12 cellular contexts compared by ENCODE assay signal in the genomic region with DNA sequence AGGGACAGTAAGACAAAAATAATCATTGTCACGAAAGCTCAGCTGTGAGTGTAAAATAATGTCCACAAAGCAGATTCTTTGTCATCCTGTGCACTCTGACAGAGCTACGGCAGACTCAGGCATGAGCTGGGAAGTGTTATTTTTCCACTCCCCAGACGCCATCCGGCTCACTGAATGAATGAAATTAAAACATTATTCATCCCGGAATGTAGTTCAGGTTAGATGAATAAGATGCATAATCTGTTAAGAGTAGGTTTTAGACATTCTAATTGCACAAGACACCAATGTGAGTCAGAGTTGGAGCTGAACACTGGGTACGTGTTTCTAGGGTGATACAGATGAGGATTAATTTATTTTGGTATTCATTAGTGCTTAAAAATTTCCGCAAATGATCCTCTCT.
DNase-seq lines count a peak whose midpoint lies in the region; ATAC-seq and TF ChIP-seq lines count a peak whose summit lies in the region.
"Had no signal": no experiment of that assay in that cellular context is flagged by ENCODE, and none has a peak within 500 bp of the region (broad histone marks: within the 10 kb centered on the region; RNA-seq: fewer than 3 reads in every experiment).

No MANE protein-coding gene starts in this region.

- ATAC-seq in foreskin keratinocyte (peak; percentile 93), GM23338 (no peak)
- ATAC-seq: activated CD8-positive, alpha-beta T cell treated with anti-CD3 and anti-CD28 coated beads for 36 hours; lower lobe of right lung had no signal

- no peaks in the 10 kb centered on the region for H3K36me3 Mint-ChIP-seq in Calu3 (ENCODE audit: insufficient read depth, unreplicated experiment)
- peaks cover 1% of the 10 kb centered on the region; the same call in 1 of the 3 replicates for H3K36me3 Mint-ChIP-seq in GM23338 (ENCODE audit: low read depth)

- no peak overlapping the region for H2AFZ ChIP-seq in GM23338

- CTCF ChIA-PET in Calu3 (lab: Charles Lee), result no interaction called here

- H4K20me1 ChIP-seq in GM23338 (replicated peaks; ENCODE audit: insufficient read depth), result no peaks in the 10 kb centered on the region

- in situ Hi-C loops in ACHN (cut with HindIII; ENCODE audit: low pct_ligation_motif_present, low pct_unique_long_range_greater_than_20kb, low sequenced_read_pairs), result no loop called here

- peaks cover 9% of the 10 kb centered on the region for H3K27me3 ChIP-seq in adipocyte (replicated peaks; ENCODE audit: control insufficient read depth, insufficient read depth, low read length)
- peaks cover 6% of the 10 kb centered on the region for H3K27me3 ChIP-seq in foreskin keratinocyte
- no peaks in the 10 kb centered on the region for H3K27me3 ChIP-seq in GM23338 (ENCODE audit: insufficient read depth)

- DNase-seq in HPDE6-E6E7 (ENCODE audit: extremely low spot score) (peak; percentile 77), adipocyte (ENCODE audit: low read depth) (peak; percentile 30), foreskin keratinocyte (peak; percentile 80 to 87), stromal cell of bone marrow (ENCODE audit: low read depth) (peak; percentile 65), Calu3 (no peak), GM23338 (ENCODE audit: low spot score) (no peak), ACHN (no peak)
- DNase-seq: activated CD8-positive, alpha-beta T cell treated with anti-CD3 and anti-CD28 coated beads for 36 hours; lower lobe of right lung; NCI-H2227 treated with DMSO at 0.1 percent for 48 hours; T1000 had no signal

- H3F3A ChIP-seq in GM23338 (replicated peaks; ENCODE audit: low read depth), result no peaks in the 10 kb centered on the region

- no TSS peak for BruUV-seq in Calu3 (replicated peaks; lab: Mats Ljungman, UMichigan)

- no peak overlapping the region for H3K4me2 ChIP-seq in GM23338

- H3K27ac Mint-ChIP-seq in Calu3 (ENCODE audit: unreplicated experiment), result no peak overlapping the region
- no peak overlapping the region for H3K27ac Mint-ChIP-seq in GM23338
- H3K27ac Mint-ChIP-seq: activated CD8-positive, alpha-beta T cell treated with anti-CD3 and anti-CD28 coated beads for 36 hours had no signal

- H3K4me1 Mint-ChIP-seq in Calu3 (ENCODE audit: low read depth, unreplicated experiment) (no peaks in the 10 kb centered on the region), GM23338 (no peaks in the 10 kb centered on the region)
- H3K4me1 Mint-ChIP-seq: central memory CD8-positive, alpha-beta T cell had no signal

- H3K27me3 Mint-ChIP-seq in Calu3 (ENCODE audit: unreplicated experiment), result peaks cover 14% of the 10 kb centered on the region
- H3K27me3 Mint-ChIP-seq in GM23338 (ENCODE audit: insufficient read depth, low read depth, poor library complexity), result peaks cover 3% of the 10 kb centered on the region

- no peak overlapping the region for H3K27ac ChIP-seq in foreskin keratinocyte
- no peak overlapping the region for H3K27ac ChIP-seq in GM23338 (ENCODE audit: low read depth)
- H3K27ac ChIP-seq: lower lobe of right lung had no signal

- no peaks in the 10 kb centered on the region for H3K9me3 Mint-ChIP-seq in Calu3 (ENCODE audit: low read depth, unreplicated experiment)
- H3K9me3 Mint-ChIP-seq in GM23338, result no peaks in the 10 kb centered on the region
- H3K9me3 Mint-ChIP-seq: activated CD8-positive, alpha-beta T cell treated with anti-CD3 and anti-CD28 coated beads for 36 hours; central memory CD8-positive, alpha-beta T cell had no signal

- H3K4me3 Mint-ChIP-seq in Calu3 (ENCODE audit: low read depth, unreplicated experiment), result no peak overlapping the region
- H3K4me3 Mint-ChIP-seq in GM23338, result no peak overlapping the region
- H3K4me3 Mint-ChIP-seq: activated CD8-positive, alpha-beta T cell treated with anti-CD3 and anti-CD28 coated beads for 36 hours; central memory CD8-positive, alpha-beta T cell had no signal

- H3K4me1 ChIP-seq in adipocyte (ENCODE audit: control insufficient read depth, insufficient read depth, low read length) (peaks cover 7% of the 10 kb centered on the region), foreskin keratinocyte (peaks cover 4% of the 10 kb centered on the region), GM23338 (ENCODE audit: insufficient read depth) (no peaks in the 10 kb centered on the region)
- H3K4me1 ChIP-seq: lower lobe of right lung had no signal

- no peaks in the 10 kb centered on the region for H3K79me2 ChIP-seq in GM23338 (replicated peaks; ENCODE audit: insufficient read depth)

- H3K9ac ChIP-seq in adipocyte (ENCODE audit: low read length), result no peak overlapping the region

- H3K9me2 ChIP-seq in GM23338 (ENCODE audit: insufficient read depth), result no peaks in the 10 kb centered on the region

- H3K9me3 ChIP-seq in adipocyte (ENCODE audit: control insufficient read depth, low read length), result no peaks in the 10 kb centered on the region
- H3K9me3 ChIP-seq: lower lobe of right lung had no signal

- intact Hi-C loops in Calu3 (cut with micrococcal nuclease; ENCODE audit: unreplicated experiment), result no loop called here

- no peak for TF ChIP-seq CTCF in foreskin keratinocyte (conservative IDR thresholded peaks at IDR 0.05)
- TF ChIP-seq CTCF in Calu3 (IDR thresholded peaks at IDR 0.05; ENCODE audit: unreplicated experiment), result no peak
- no peak for TF ChIP-seq CTCF in GM23338 (conservative IDR thresholded peaks at IDR 0.05; ENCODE audit: low read depth in 2 of 2)

- no peaks in the 10 kb centered on the region for H3K36me3 ChIP-seq in adipocyte (ENCODE audit: control insufficient read depth, insufficient read depth, low read length, severe bottlenecking)
- H3K36me3 ChIP-seq in GM23338 (ENCODE audit: insufficient read depth), result no peaks in the 10 kb centered on the region
- H3K36me3 ChIP-seq: lower lobe of right lung had no signal

- H3K4me3 ChIP-seq in adipocyte (ENCODE audit: low read length) (no peak overlapping the region), GM23338 (no peak overlapping the region)
- H3K4me3 ChIP-seq: lower lobe of right lung had no signal

TF ChIP-seq in GM23338, 12 proteins besides CTCF, POLR2A, EP300 and RAD21 (continues in another document):
- TF ChIP-seq, protein P1, sequence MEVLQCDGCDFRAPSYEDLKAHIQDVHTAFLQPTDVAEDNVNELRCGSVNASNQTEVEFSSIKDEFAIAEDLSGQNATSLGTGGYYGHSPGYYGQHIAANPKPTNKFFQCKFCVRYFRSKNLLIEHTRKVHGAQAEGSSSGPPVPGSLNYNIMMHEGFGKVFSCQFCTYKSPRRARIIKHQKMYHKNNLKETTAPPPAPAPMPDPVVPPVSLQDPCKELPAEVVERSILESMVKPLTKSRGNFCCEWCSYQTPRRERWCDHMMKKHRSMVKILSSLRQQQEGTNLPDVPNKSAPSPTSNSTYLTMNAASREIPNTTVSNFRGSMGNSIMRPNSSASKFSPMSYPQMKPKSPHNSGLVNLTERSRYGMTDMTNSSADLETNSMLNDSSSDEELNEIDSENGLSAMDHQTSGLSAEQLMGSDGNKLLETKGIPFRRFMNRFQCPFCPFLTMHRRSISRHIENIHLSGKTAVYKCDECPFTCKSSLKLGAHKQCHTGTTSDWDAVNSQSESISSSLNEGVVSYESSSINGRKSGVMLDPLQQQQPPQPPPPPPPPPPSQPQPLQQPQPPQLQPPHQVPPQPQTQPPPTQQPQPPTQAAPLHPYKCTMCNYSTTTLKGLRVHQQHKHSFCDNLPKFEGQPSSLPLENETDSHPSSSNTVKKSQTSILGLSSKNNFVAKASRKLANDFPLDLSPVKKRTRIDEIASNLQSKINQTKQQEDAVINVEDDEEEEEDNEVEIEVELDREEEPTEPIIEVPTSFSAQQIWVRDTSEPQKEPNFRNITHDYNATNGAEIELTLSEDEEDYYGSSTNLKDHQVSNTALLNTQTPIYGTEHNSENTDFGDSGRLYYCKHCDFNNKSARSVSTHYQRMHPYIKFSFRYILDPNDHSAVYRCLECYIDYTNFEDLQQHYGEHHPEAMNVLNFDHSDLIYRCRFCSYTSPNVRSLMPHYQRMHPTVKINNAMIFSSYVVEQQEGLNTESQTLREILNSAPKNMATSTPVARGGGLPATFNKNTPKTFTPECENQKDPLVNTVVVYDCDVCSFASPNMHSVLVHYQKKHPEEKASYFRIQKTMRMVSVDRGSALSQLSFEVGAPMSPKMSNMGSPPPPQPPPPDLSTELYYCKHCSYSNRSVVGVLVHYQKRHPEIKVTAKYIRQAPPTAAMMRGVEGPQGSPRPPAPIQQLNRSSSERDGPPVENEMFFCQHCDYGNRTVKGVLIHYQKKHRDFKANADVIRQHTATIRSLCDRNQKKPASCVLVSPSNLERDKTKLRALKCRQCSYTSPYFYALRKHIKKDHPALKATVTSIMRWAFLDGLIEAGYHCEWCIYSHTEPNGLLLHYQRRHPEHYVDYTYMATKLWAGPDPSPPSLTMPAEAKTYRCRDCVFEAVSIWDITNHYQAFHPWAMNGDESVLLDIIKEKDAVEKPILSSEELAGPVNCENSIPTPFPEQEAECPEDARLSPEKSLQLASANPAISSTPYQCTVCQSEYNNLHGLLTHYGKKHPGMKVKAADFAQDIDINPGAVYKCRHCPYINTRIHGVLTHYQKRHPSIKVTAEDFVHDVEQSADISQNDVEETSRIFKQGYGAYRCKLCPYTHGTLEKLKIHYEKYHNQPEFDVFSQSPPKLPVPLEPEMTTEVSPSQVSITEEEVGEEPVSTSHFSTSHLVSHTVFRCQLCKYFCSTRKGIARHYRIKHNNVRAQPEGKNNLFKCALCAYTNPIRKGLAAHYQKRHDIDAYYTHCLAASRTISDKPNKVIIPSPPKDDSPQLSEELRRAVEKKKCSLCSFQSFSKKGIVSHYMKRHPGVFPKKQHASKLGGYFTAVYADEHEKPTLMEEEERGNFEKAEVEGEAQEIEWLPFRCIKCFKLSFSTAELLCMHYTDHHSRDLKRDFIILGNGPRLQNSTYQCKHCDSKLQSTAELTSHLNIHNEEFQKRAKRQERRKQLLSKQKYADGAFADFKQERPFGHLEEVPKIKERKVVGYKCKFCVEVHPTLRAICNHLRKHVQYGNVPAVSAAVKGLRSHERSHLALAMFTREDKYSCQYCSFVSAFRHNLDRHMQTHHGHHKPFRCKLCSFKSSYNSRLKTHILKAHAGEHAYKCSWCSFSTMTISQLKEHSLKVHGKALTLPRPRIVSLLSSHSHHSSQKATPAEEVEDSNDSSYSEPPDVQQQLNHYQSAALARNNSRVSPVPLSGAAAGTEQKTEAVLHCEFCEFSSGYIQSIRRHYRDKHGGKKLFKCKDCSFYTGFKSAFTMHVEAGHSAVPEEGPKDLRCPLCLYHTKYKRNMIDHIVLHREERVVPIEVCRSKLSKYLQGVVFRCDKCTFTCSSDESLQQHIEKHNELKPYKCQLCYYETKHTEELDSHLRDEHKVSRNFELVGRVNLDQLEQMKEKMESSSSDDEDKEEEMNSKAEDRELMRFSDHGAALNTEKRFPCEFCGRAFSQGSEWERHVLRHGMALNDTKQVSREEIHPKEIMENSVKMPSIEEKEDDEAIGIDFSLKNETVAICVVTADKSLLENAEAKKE (CRISPR knock-in tag; IDR thresholded peaks at IDR 0.05), result no peak

Comparison
In these comparisons a context has a peak if more than half of its experiments do, and no peak if none do; other contexts are left out.
1. DNase-seq: peak in HPDE6-E6E7 (single experiment), adipocyte (single experiment), foreskin keratinocyte (2 of 2) and stromal cell of bone marrow (single experiment); none in Calu3 (single experiment), GM23338 (single experiment) and ACHN (single experiment).